In the genomic region with DNA sequence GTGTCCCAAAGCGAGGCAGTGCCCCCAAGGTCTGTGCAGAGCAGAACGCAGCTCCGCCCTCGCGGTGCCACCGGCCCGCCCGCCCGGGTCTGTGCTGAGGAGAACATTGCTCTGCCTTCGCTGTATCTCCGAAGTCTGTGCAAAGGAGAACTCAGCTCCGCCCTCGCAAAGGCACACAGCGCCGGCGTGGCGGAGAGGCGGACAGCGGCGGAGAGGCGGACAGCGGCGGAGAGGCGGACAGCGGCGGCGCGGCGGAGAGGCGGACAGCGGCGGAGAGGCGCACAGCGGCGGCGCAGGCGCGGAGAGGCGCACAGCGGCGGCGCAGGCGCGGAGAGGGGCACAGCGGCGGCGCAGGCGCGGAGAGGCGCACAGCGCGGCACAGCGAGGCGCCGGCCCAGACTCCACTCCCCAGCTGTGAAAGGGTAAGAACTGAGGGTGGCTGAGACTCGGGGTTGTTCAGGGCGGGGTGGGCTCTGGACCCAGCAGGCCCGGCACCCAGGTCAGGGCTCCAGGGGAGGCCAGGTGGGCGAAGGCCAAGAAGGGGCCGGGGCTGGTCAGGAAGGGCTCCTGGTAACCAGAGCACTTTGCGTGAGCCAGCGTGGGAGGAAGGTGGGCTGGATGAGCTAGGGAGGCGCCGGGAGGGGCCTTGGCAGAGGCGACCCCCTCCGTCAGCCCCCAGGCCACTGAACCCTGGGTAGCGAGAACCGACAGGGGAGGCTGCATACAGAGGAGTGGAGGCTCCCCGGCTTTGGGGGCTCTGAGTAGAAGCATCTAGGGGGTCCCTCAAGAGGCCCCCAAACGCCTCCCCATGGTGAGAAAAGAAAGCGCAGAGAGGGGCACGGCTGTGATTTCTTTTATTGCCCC, we compare ENCODE assay signal across 1 cellular context.
TF ChIP-seq lines count a peak whose summit lies in the region.

No MANE protein-coding gene starts in this region.

TF ChIP-seq in HepG2, 621 proteins besides CTCF, POLR2A, EP300 and RAD21 (continued from another document and continues in another):
- peak; percentile 43 for TF ChIP-seq TAF1 (CRISPR knock-in tag; IDR thresholded peaks at IDR 0.05)
- TF ChIP-seq, protein P1, sequence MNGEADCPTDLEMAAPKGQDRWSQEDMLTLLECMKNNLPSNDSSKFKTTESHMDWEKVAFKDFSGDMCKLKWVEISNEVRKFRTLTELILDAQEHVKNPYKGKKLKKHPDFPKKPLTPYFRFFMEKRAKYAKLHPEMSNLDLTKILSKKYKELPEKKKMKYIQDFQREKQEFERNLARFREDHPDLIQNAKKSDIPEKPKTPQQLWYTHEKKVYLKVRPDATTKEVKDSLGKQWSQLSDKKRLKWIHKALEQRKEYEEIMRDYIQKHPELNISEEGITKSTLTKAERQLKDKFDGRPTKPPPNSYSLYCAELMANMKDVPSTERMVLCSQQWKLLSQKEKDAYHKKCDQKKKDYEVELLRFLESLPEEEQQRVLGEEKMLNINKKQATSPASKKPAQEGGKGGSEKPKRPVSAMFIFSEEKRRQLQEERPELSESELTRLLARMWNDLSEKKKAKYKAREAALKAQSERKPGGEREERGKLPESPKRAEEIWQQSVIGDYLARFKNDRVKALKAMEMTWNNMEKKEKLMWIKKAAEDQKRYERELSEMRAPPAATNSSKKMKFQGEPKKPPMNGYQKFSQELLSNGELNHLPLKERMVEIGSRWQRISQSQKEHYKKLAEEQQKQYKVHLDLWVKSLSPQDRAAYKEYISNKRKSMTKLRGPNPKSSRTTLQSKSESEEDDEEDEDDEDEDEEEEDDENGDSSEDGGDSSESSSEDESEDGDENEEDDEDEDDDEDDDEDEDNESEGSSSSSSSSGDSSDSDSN (CRISPR knock-in tag; IDR thresholded peaks at IDR 0.05): peak; percentile 73
- TF ChIP-seq ZNF138 (CRISPR knock-in tag; IDR thresholded peaks at IDR 0.05; ENCODE audit: low read depth): 0 out of 2 replicates have a peak, but pooled peaks have one; percentile 41
- 0 out of 2 replicates have a peak, but pooled peaks have one; percentile 25 for TF ChIP-seq BRD4 (CRISPR knock-in tag; IDR thresholded peaks at IDR 0.05)
- TF ChIP-seq ZSCAN25 (CRISPR knock-in tag; IDR thresholded peaks at IDR 0.05): 0 out of 2 replicates have a peak, but pooled peaks have one; percentile 48
- TF ChIP-seq ZNF230 (CRISPR knock-in tag; IDR thresholded peaks at IDR 0.05): 0 out of 2 replicates have a peak, but pooled peaks have one; percentile 43
- peak; percentile 26; the same call in 1 of the 2 replicates for TF ChIP-seq ZNF709 (CRISPR knock-in tag; IDR thresholded peaks at IDR 0.05)
- TF ChIP-seq, protein P2, sequence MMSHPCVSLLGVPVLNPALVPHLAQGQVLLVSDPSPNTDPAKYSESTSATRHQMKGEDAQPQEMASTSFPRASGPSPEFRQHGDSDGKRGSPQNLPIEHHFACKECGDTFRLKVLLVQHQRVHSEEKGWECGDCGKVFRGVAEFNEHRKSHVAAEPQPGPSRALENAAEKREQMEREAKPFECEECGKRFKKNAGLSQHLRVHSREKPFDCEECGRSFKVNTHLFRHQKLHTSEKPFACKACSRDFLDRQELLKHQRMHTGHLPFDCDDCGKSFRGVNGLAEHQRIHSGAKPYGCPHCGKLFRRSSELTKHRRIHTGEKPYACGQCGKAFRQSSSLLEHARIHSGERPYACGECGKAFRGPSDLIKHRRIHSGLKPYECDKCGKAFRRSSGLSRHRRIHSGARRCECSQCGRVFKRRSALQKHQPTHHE (CRISPR knock-in tag; IDR thresholded peaks at IDR 0.05; ENCODE audit: borderline replicate concordance): 0 out of 2 replicates have a peak, but pooled peaks have one; percentile 16
- TF ChIP-seq HOXA3 (CRISPR knock-in tag; IDR thresholded peaks at IDR 0.05): peak; percentile 67
- TF ChIP-seq ARNT2 (CRISPR knock-in tag; IDR thresholded peaks at IDR 0.05; ENCODE audit: low read depth): 0 out of 2 replicates have a peak, but pooled peaks have one; percentile 48
- peak; percentile 30; the same call in 1 of the 2 replicates for TF ChIP-seq ZSCAN21 (CRISPR knock-in tag; IDR thresholded peaks at IDR 0.05; ENCODE audit: borderline replicate concordance)
- TF ChIP-seq ZBTB2 (CRISPR knock-in tag; IDR thresholded peaks at IDR 0.05; ENCODE audit: low read depth): peak; percentile 90
- TF ChIP-seq GABPB1 (CRISPR knock-in tag; IDR thresholded peaks at IDR 0.05): peak; percentile 66
- peak; percentile 65; the same call in 1 of the 2 replicates for TF ChIP-seq BORCS8-MEF2B (CRISPR knock-in tag; IDR thresholded peaks at IDR 0.05)
- TF ChIP-seq, protein P3, sequence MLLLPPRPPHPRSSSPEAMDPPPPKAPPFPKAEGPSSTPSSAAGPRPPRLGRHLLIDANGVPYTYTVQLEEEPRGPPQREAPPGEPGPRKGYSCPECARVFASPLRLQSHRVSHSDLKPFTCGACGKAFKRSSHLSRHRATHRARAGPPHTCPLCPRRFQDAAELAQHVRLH (CRISPR knock-in tag; IDR thresholded peaks at IDR 0.05; ENCODE audit: borderline replicate concordance, low read depth): peak; percentile 39; the same call in 1 of the 2 replicates
- 0 out of 2 replicates have a peak, but pooled peaks have one; percentile 26 for TF ChIP-seq NFKB2 (CRISPR knock-in tag; IDR thresholded peaks at IDR 0.05; ENCODE audit: borderline replicate concordance)
- TF ChIP-seq KMT2A (CRISPR knock-in tag; IDR thresholded peaks at IDR 0.05): peak; percentile 69
- TF ChIP-seq, protein P4, sequence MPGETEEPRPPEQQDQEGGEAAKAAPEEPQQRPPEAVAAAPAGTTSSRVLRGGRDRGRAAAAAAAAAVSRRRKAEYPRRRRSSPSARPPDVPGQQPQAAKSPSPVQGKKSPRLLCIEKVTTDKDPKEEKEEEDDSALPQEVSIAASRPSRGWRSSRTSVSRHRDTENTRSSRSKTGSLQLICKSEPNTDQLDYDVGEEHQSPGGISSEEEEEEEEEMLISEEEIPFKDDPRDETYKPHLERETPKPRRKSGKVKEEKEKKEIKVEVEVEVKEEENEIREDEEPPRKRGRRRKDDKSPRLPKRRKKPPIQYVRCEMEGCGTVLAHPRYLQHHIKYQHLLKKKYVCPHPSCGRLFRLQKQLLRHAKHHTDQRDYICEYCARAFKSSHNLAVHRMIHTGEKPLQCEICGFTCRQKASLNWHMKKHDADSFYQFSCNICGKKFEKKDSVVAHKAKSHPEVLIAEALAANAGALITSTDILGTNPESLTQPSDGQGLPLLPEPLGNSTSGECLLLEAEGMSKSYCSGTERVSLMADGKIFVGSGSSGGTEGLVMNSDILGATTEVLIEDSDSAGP (CRISPR knock-in tag; IDR thresholded peaks at IDR 0.05; ENCODE audit: borderline replicate concordance): peak; percentile 65; the same call in 1 of the 2 replicates
- TF ChIP-seq ZNF746 (CRISPR knock-in tag; IDR thresholded peaks at IDR 0.05): peak; percentile 62; the same call in 1 of the 2 replicates
- peak; percentile 63 for TF ChIP-seq RBFOX2 (IDR thresholded peaks at IDR 0.05; ENCODE audit: low read depth, low read length)
- TF ChIP-seq HIVEP1 (CRISPR knock-in tag; IDR thresholded peaks at IDR 0.05): 0 out of 2 replicates have a peak, but pooled peaks have one; percentile 60
- 0 out of 2 replicates have a peak, but pooled peaks have one; percentile 31 for TF ChIP-seq SALL2 (CRISPR knock-in tag; IDR thresholded peaks at IDR 0.05)
- TF ChIP-seq GLI4 (CRISPR knock-in tag; IDR thresholded peaks at IDR 0.05; ENCODE audit: borderline replicate concordance): 0 out of 2 replicates have a peak, but pooled peaks have one; percentile 55
- TF ChIP-seq ELF3 (CRISPR knock-in tag; IDR thresholded peaks at IDR 0.05): 0 out of 2 replicates have a peak, but pooled peaks have one; percentile 13
- 0 out of 2 replicates have a peak, but pooled peaks have one; percentile 41 for TF ChIP-seq ISL2 (CRISPR knock-in tag; IDR thresholded peaks at IDR 0.05)
- peak; percentile 33 for TF ChIP-seq ZNF781 (CRISPR knock-in tag; IDR thresholded peaks at IDR 0.05; ENCODE audit: borderline replicate concordance, not compliant biosample characterization)
- peak; percentile 73 for TF ChIP-seq ZFX (CRISPR knock-in tag; IDR thresholded peaks at IDR 0.05; ENCODE audit: low read depth)
- TF ChIP-seq SAP130 (CRISPR knock-in tag; IDR thresholded peaks at IDR 0.05; ENCODE audit: low read depth): peak; percentile 69
- 0 out of 2 replicates have a peak, but pooled peaks have one; percentile 29 for TF ChIP-seq NR2C2 (CRISPR knock-in tag; IDR thresholded peaks at IDR 0.05; ENCODE audit: borderline replicate concordance)
- TF ChIP-seq ZNF768 (CRISPR knock-in tag; IDR thresholded peaks at IDR 0.05): peak; percentile 37; the same call in 1 of the 2 replicates
- peak; percentile 45; the same call in 1 of the 2 replicates for TF ChIP-seq ZBTB38 (CRISPR knock-in tag; IDR thresholded peaks at IDR 0.05)
- 0 out of 2 replicates have a peak, but pooled peaks have one; percentile 56 for TF ChIP-seq ZNF782 (CRISPR knock-in tag; IDR thresholded peaks at IDR 0.05; ENCODE audit: borderline replicate concordance)
- 0 out of 2 replicates have a peak, but pooled peaks have one; percentile 14 for TF ChIP-seq MED1 (CRISPR knock-in tag; IDR thresholded peaks at IDR 0.05)
- TF ChIP-seq, protein P5, sequence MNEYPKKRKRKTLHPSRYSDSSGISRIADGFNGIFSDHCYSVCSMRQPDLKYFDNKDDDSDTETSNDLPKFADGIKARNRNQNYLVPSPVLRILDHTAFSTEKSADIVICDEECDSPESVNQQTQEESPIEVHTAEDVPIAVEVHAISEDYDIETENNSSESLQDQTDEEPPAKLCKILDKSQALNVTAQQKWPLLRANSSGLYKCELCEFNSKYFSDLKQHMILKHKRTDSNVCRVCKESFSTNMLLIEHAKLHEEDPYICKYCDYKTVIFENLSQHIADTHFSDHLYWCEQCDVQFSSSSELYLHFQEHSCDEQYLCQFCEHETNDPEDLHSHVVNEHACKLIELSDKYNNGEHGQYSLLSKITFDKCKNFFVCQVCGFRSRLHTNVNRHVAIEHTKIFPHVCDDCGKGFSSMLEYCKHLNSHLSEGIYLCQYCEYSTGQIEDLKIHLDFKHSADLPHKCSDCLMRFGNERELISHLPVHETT (CRISPR knock-in tag; conservative IDR thresholded peaks at IDR 0.05): peak; percentile 77
- peak; percentile 43; the same call in 1 of the 2 replicates for TF ChIP-seq DMAP1 (CRISPR knock-in tag; IDR thresholded peaks at IDR 0.05)
- peak; percentile 90 for TF ChIP-seq PHF8 (CRISPR knock-in tag; IDR thresholded peaks at IDR 0.05)
- 0 out of 2 replicates have a peak, but pooled peaks have one; percentile 61 for TF ChIP-seq ZNF136 (CRISPR knock-in tag; IDR thresholded peaks at IDR 0.05; ENCODE audit: low read depth)
- TF ChIP-seq ZNF33B (CRISPR knock-in tag; IDR thresholded peaks at IDR 0.05): peak; percentile 89
- TF ChIP-seq ZBTB7B (CRISPR knock-in tag; IDR thresholded peaks at IDR 0.05): peak; percentile 84; the same call in 1 of the 2 replicates
